ENCODE assay signal across 28 cellular contexts in genomic region chr12:131845121-131845520, GRCh38. TPM values are rescaled to one million over a fixed set of nuclear protein-coding genes. Genes with fewer than 3 reads are reported as not detected.
"Had no signal": no experiment of that assay in that cellular context is flagged by ENCODE, and none has a peak within 500 bp of the region (broad histone marks: within the 10 kb centered on the region; RNA-seq: fewer than 3 reads in every experiment).

No MANE protein-coding gene starts in this region.

- H3K27me3 ChIP-seq: body of pancreas, breast epithelium, SJSA1 had no signal

- H3K4me1 ChIP-seq: body of pancreas, breast epithelium, SJSA1 had no signal

- H3K9me3 ChIP-seq: body of pancreas, breast epithelium, SJSA1, SK-N-SH had no signal

- DNase-seq: activated CD4-positive, alpha-beta T cell treated with anti-CD3 and anti-CD28 coated beads, Interleukin-2, amount 10 ng/mL, durations not matched to agents 24 days and 14 days; activated CD4-positive, alpha-beta T cell treated with anti-CD3 and anti-CD28 coated beads, Interleukin-2, amount 50 U/mL, for 4 hours; activated CD8-positive, alpha-beta T cell treated with anti-CD3 and anti-CD28 coated beads for 36 hours; activated gamma-delta T cell; activated naive CD4-positive, alpha-beta T cell treated with Interleukin-2 at 50 U/mL for 16 hours; activated naive CD8-positive, alpha-beta T cell treated with anti-CD3 and anti-CD28 coated beads, Interleukin-2, amount 10 ng/mL, durations not matched to agents 7 days and 5 days; activated T-cell treated with anti-CD3 and anti-CD28 coated beads, Interleukin-2, amount 50 U/mL, for 1 hour; activated T-cell treated with anti-CD3 and anti-CD28 coated beads, Interleukin-2, amount 50 U/mL, for 72 hours; body of pancreas; MM.1S; NCI-H1092 treated with DMSO at 0.1 percent for 48 hours; NCI-H1436 treated with DMSO at 0.1 percent for 48 hours; NCI-H1694 treated with DMSO at 0.1 percent for 48 hours; NCI-H2029; NCI-H2107; NCI-H2171; NCI-H446; NCI-H524; PC-9; SK-N-SH had no signal

- FAIRE-seq: astrocyte, RCC 7860, TTC549 had no signal

- H3K27ac ChIP-seq: body of pancreas, breast epithelium, KMS-11, PC-9, SJSA1 had no signal

- H3K36me3 ChIP-seq: breast epithelium, SJSA1 had no signal

- H3K9ac ChIP-seq: KMS-11, SK-N-SH had no signal

- H2AFZ ChIP-seq: PC-9 had no signal

- H3K4me2 ChIP-seq: KMS-11, PC-9, SK-N-SH had no signal

- ATAC-seq: activated CD8-positive, alpha-beta T cell treated with anti-CD3 and anti-CD28 coated beads for 36 hours; activated T-cell treated with anti-CD3 and anti-CD28 coated beads, Interleukin-2, amount 50 U/mL, for 72 hours; activated T-helper 17 cell treated with anti-CD3 and anti-CD28 coated beads, Interleukin-2, amount 50 U/mL, for 72 hours; body of pancreas had no signal

- H3K4me3 ChIP-seq: body of pancreas, breast epithelium, PC-9, SJSA1 had no signal

RNA-seq across cellular contexts. Expression of gene MMP17, which starts 16.9 kb away (rescaled TPM):
- total RNA-seq: activated T-cell treated with anti-CD3 and anti-CD28 coated beads, Interleukin-2, amount 50 U/mL, for 72 hours; OCI-LY7 had no signal
